Comparison of ENCODE assay signal across 28 cellular contexts in the genomic region with DNA sequence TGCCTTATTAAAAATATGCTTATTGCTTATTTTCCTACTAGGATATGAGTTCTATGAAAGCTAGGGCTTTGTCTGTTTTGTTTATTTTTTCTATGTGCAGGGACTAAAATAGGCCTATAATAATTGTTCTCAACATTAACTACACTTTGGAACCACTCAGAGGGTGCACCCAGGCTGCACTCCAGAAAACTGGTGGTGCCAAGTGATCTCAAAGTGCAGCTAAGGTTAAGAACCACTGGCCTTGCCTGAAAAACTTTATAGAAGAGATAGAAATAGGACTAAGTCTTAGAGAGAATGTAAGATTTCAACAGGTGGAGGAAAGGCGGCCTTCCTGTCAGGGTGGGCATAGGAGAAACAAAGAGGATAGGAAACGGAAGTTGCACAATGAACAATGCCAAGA. TPM values are rescaled to one million over a fixed set of nuclear protein-coding genes. Genes with fewer than 3 reads are reported as not detected.
"Had no signal": no experiment of that assay in that cellular context is flagged by ENCODE, and none has a peak within 500 bp of the region (broad histone marks: within the 10 kb centered on the region; RNA-seq: fewer than 3 reads in every experiment).

No MANE protein-coding gene starts in this region.

- H3K36me3 ChIP-seq: colonic mucosa, gastrocnemius medialis, left ventricle myocardium inferior, lower lobe of right lung, ovary, thoracic aorta, tibial nerve, upper lobe of left lung had no signal

- H3K4me3 ChIP-seq: colonic mucosa, gastrocnemius medialis, left ventricle myocardium inferior, lower lobe of right lung, ovary, psoas muscle, skin epidermis, thoracic aorta, tibial nerve, upper lobe of left lung had no signal

- H3K27ac ChIP-seq: colonic mucosa, epithelial cell of prostate, gastrocnemius medialis, left ventricle myocardium inferior, lower lobe of right lung, ovary, psoas muscle, skin epidermis, thoracic aorta, tibial nerve, upper lobe of left lung had no signal

- H3K27me3 ChIP-seq: colonic mucosa, gastrocnemius medialis, ovary, tibial nerve, upper lobe of left lung had no signal

- H3K4me1 ChIP-seq: gastrocnemius medialis, left ventricle myocardium inferior, lower lobe of right lung, psoas muscle, upper lobe of left lung had no signal

- DNase-seq: colonic mucosa; effector CD8-positive, alpha-beta T cell; endodermal cell; foreskin fibroblast; gastrocnemius medialis; head of caudate nucleus; kidney; left ventricle myocardium inferior; lower lobe of right lung; natural killer cell; occipital lobe; ovary; posterior cingulate gyrus; psoas muscle; right cardiac atrium; stimulated activated CD4-positive, alpha-beta T cell treated with anti-CD3 and anti-CD28 coated beads, Interleukin-15, amount 100 ng/mL, for 24 hours; stimulated activated CD4-positive, alpha-beta T cell treated with anti-CD3 and anti-CD28 coated beads, Interleukin-2, amount 100 ng/mL, for 48 hours; stimulated activated naive B cell treated with anti-CD40 and anti-IgM and Interleukin-4, amounts not matched to agents 10 μg/mL and 1 μg/mL and 100 μg/mL, for 72 hours; upper lobe of left lung had no signal

- ATAC-seq: esophagus mucosa; gastrocnemius medialis; lower lobe of right lung; natural killer cell; psoas muscle; right cardiac atrium; stimulated activated naive B cell treated with anti-CD40 and anti-IgM and Interleukin-4, amounts not matched to agents 10 μg/mL and 1 μg/mL and 100 μg/mL, for 72 hours had no signal

- H3K9me3 ChIP-seq: colonic mucosa, gastrocnemius medialis, lower lobe of right lung, ovary, psoas muscle, thoracic aorta, tibial nerve, upper lobe of left lung had no signal

- FAIRE-seq: kidney, urothelium cell line had no signal

RNA-seq across cellular contexts. Expression of gene NR1H4, which starts 37.7 kb away (rescaled TPM):
- total RNA-seq: endodermal cell, esophagus mucosa, glomerular endothelial cell, left ventricle myocardium inferior, lower lobe of right lung, mesenteric fat pad, natural killer cell, occipital lobe, tibial nerve had no signal
- polyA plus RNA-seq: neural cell, psoas muscle had no signal
